ENCODE assay signal across 8 cellular contexts in the genomic region with DNA sequence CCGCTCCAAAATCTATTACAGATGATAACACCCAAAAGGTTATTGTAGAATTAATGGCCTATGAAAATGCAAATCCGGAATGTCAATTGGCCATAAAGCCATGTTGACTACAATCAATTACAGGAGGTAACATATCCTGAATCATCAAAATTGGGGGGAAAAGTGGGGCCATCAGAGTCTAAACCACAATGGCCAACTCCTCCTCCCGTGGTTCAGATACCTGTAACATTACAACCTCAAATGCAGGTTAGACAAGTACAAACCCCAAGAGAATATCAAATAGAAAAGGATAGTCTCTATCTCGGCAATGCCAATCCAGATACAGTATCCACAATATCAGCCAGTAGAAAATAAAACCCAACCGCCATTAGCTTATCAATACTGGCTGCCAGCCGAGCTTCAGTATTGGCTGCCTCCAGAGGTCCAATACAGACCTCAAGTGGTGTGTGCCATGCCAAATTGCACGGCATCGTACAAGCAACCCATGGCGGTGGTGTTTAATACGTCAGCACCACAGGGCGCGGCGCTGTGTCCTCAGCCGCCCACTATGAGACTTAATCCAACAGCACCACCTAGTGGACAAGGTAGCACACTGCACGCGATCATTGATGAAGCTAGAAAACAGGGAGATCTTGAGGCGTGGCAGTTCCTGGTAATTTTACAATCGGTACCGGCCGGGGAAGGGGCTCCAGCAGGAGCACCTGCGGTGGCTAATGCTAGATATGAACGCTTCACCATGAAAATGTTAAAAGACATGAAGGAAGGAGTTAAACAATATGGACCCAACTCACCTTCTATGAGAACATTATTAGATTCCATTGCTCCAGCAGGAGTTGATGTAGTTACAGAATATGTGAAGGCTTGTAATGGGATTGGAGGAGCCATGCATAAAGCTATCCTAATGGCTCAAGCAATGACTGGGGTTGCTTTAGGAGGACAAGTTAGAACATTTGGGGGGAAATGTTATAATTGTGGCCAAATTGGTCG. TPM values are rescaled to one million over a fixed set of nuclear protein-coding genes. Genes with fewer than 3 reads are reported as not detected.
DNase-seq lines count a peak whose midpoint lies in the region; ATAC-seq and TF ChIP-seq lines count a peak whose summit lies in the region.

No MANE protein-coding gene starts in this region.

- no peak overlapping the region for H3K9ac ChIP-seq in SU-DHL-6 (ENCODE audit: low read length)

- H3K79me2 ChIP-seq in SU-DHL-6 (ENCODE audit: insufficient read depth, low read length): no peaks in the 10 kb centered on the region

- H3K4me2 ChIP-seq in SU-DHL-6 (ENCODE audit: low read depth, low read length, poor library complexity, severe bottlenecking): peak overlapping the region; percentile 27

- no peaks in the 10 kb centered on the region for H3K27me3 ChIP-seq in SU-DHL-6 (ENCODE audit: low read length)

- no peaks in the 10 kb centered on the region for H3K36me3 Mint-ChIP-seq in activated naive CD4-positive, alpha-beta T cell treated with anti-CD3 and anti-CD28 coated beads, Interleukin-2, amount 50 U/mL, for 72 hours
- peaks cover 4% of the 10 kb centered on the region for H3K36me3 Mint-ChIP-seq in progenitor cell of endocrine pancreas (ENCODE audit: insufficient read depth)
- peaks cover 13% of the 10 kb centered on the region for H3K36me3 Mint-ChIP-seq in type B pancreatic cell

- H3K27ac ChIP-seq in SU-DHL-6 (ENCODE audit: low read depth, low read length): no peak overlapping the region

- H3K27me3 Mint-ChIP-seq in progenitor cell of endocrine pancreas (peaks cover 3% of the 10 kb centered on the region), type B pancreatic cell (no peaks in the 10 kb centered on the region)

- no peaks in the 10 kb centered on the region for H3K9me2 ChIP-seq in SU-DHL-6 (replicated peaks; ENCODE audit: insufficient read depth, low read length)

- no peaks in the 10 kb centered on the region for H4K20me1 ChIP-seq in SU-DHL-6 (ENCODE audit: low read depth, low read length)

- TF ChIP-seq CTCF in SU-DHL-6 (IDR thresholded peaks at IDR 0.05; ENCODE audit: insufficient read depth, low read length, poor library complexity, severe bottlenecking) (peak; percentile 92), progenitor cell of endocrine pancreas (IDR thresholded peaks at IDR 0.05; ENCODE audit: unreplicated experiment) (peak; percentile 94), type B pancreatic cell (conservative IDR thresholded peaks at IDR 0.05) (peak; percentile 97)

- intact Hi-C loops in Right ventricle myocardium superior (cut with DNase I): no loop called here

- H3K4me3 Mint-ChIP-seq in progenitor cell of endocrine pancreas (ENCODE audit: low read depth) (no peak overlapping the region), type B pancreatic cell (no peak overlapping the region)

- H3K27ac Mint-ChIP-seq in activated naive CD4-positive, alpha-beta T cell treated with anti-CD3 and anti-CD28 coated beads, Interleukin-2, amount 50 U/mL, for 72 hours: peak overlapping the region in 1 of 2 donors; percentile 12
- H3K27ac Mint-ChIP-seq in progenitor cell of endocrine pancreas: peak overlapping the region; percentile 85
- peak overlapping the region; percentile 48 for H3K27ac Mint-ChIP-seq in type B pancreatic cell

- H3K9me3 Mint-ChIP-seq in activated naive CD4-positive, alpha-beta T cell treated with anti-CD3 and anti-CD28 coated beads, Interleukin-2, amount 50 U/mL, for 72 hours: no peaks in the 10 kb centered on the region
- H3K9me3 Mint-ChIP-seq in progenitor cell of endocrine pancreas (ENCODE audit: low read depth) (no peaks in the 10 kb centered on the region), type B pancreatic cell (no peaks in the 10 kb centered on the region)

- H3K4me1 Mint-ChIP-seq in progenitor cell of endocrine pancreas (ENCODE audit: low read depth) (peaks cover 24% of the 10 kb centered on the region), type B pancreatic cell (ENCODE audit: unreplicated experiment) (peaks cover 16% of the 10 kb centered on the region)

- peak; percentile 68 for ATAC-seq in GM19395 (IDR thresholded peaks at IDR 0.05; ENCODE audit: unreplicated experiment)
- peak; percentile 99 for ATAC-seq in activated naive CD4-positive, alpha-beta T cell treated with anti-CD3 and anti-CD28 coated beads, Interleukin-2, amount 50 U/mL, for 72 hours
- ATAC-seq in Right ventricle myocardium superior (ENCODE audit: poor library complexity): peak; percentile 95

- DNase-seq in AG08396 (ENCODE audit: low spot score) (peak; percentile 89), NCI-H1436 treated with DMSO at 0.1 percent for 48 hours (lab: John Stamatoyannopoulos, UW) (peak; percentile 63), Right ventricle myocardium superior (peak; percentile 93), progenitor cell of endocrine pancreas (ENCODE audit: low spot score, unreplicated experiment) (peak; percentile 66), type B pancreatic cell (ENCODE audit: extremely low spot score, unreplicated experiment) (peak; percentile 85)
- peak; percentile 82 to 89 for DNase-seq in activated naive CD4-positive, alpha-beta T cell treated with anti-CD3 and anti-CD28 coated beads, Interleukin-2, amount 50 U/mL, for 72 hours (ENCODE audit: low spot score in 2 of 2)

- H3F3A ChIP-seq in SU-DHL-6 (ENCODE audit: insufficient read depth): no peaks in the 10 kb centered on the region

- H3K4me3 ChIP-seq in SU-DHL-6 (ENCODE audit: insufficient read depth, low read length, poor library complexity, severe bottlenecking): no peak overlapping the region

- no peaks in the 10 kb centered on the region for H3K9me3 ChIP-seq in SU-DHL-6 (ENCODE audit: insufficient read depth, low read length)

- H3K36me3 ChIP-seq in SU-DHL-6 (ENCODE audit: low read length): no peaks in the 10 kb centered on the region

- no peak overlapping the region for H2AFZ ChIP-seq in SU-DHL-6 (ENCODE audit: low read depth, low read length, severe bottlenecking)

RNA-seq across cellular contexts. Expression of a gene that starts 15.2 kb away (rescaled TPM):
- total RNA-seq in activated naive CD4-positive, alpha-beta T cell treated with anti-CD3 and anti-CD28 coated beads, Interleukin-2, amount 50 U/mL, for 72 hours: 10 to 100 TPM; 28.8 to 55.4 TPM
- total RNA-seq in Right ventricle myocardium superior (36.8 TPM), progenitor cell of endocrine pancreas (19.5 and 20.7 TPM in 2 replicates), type B pancreatic cell (ENCODE audit: low replicate concordance) (17.8 and 28.6 TPM in 2 replicates)

RNA-seq across cellular contexts. Expression of a gene that starts 37.1 kb away (rescaled TPM):
- not detected for total RNA-seq in activated naive CD4-positive, alpha-beta T cell treated with anti-CD3 and anti-CD28 coated beads, Interleukin-2, amount 50 U/mL, for 72 hours
- total RNA-seq in Right ventricle myocardium superior (not detected), progenitor cell of endocrine pancreas (0.31 and 0.47 TPM in 2 replicates), type B pancreatic cell (ENCODE audit: low replicate concordance) (4.5 and 7.7 TPM in 2 replicates)

RNA-seq across cellular contexts. Expression of a gene that starts 42.2 kb away (rescaled TPM):
- 10 to 100 TPM; 24.0 to 31.6 TPM for total RNA-seq in activated naive CD4-positive, alpha-beta T cell treated with anti-CD3 and anti-CD28 coated beads, Interleukin-2, amount 50 U/mL, for 72 hours
- 7.7 TPM for total RNA-seq in Right ventricle myocardium superior
- total RNA-seq in progenitor cell of endocrine pancreas: 13.0 and 13.1 TPM in 2 replicates
- 18.1 and 23.8 TPM in 2 replicates for total RNA-seq in type B pancreatic cell (ENCODE audit: low replicate concordance)

RNA-seq across cellular contexts. Expression of a gene that starts 43.9 kb away (rescaled TPM):
- 10 to 100 TPM in 1 of 2 donors, 1 to 10 TPM in 1; 9.4 to 17.4 TPM for total RNA-seq in activated naive CD4-positive, alpha-beta T cell treated with anti-CD3 and anti-CD28 coated beads, Interleukin-2, amount 50 U/mL, for 72 hours
- total RNA-seq in Right ventricle myocardium superior (27.9 TPM), progenitor cell of endocrine pancreas (26.3 and 26.9 TPM in 2 replicates), type B pancreatic cell (ENCODE audit: low replicate concordance) (43.1 and 45.9 TPM in 2 replicates)

RNA-seq across cellular contexts. Expression of a gene that starts 53.3 kb away (rescaled TPM):
- total RNA-seq in activated naive CD4-positive, alpha-beta T cell treated with anti-CD3 and anti-CD28 coated beads, Interleukin-2, amount 50 U/mL, for 72 hours: 100 to 1,000 TPM; 125 to 193 TPM
- 1.1 TPM for total RNA-seq in Right ventricle myocardium superior
- 33.7 and 36.5 TPM in 2 replicates for total RNA-seq in progenitor cell of endocrine pancreas
- total RNA-seq in type B pancreatic cell (ENCODE audit: low replicate concordance): 25.1 and 42.3 TPM in 2 replicates
